1 cellular context compared by ENCODE assay signal in genomic region chr2:174335605-174336402, GRCh38.
A peak's percentile ranks its signal among the peaks of the same experiment; 100 is the strongest.
TF ChIP-seq lines count a peak whose summit lies in the region.

No MANE protein-coding gene starts in this region.

TF ChIP-seq in K562, 482 proteins besides CTCF, POLR2A, EP300 and RAD21 (continued from another document and continues in another):
- peak in 1 of 2 experiments; percentile 74; a peak in 2 of 4 replicates for TF ChIP-seq UBTF (IDR thresholded peaks at IDR 0.05; ENCODE audit: borderline replicate concordance in 1 of 2, low read depth in 2 of 2, low read length in 2 of 2)
- TF ChIP-seq ZNF780A (CRISPR knock-in tag; IDR thresholded peaks at IDR 0.05): no peak
- no peak for TF ChIP-seq CCAR2 (IDR thresholded peaks at IDR 0.05; ENCODE audit: low read depth, low read length)
- 0 out of 2 replicates have a peak, but pooled peaks have one; percentile 74 for TF ChIP-seq FOXK1 (CRISPR knock-in tag; IDR thresholded peaks at IDR 0.05; ENCODE audit: borderline replicate concordance)
- no peak for TF ChIP-seq RBM25 (IDR thresholded peaks at IDR 0.05; ENCODE audit: low read depth, low read length, severe bottlenecking)
- TF ChIP-seq SAFB (IDR thresholded peaks at IDR 0.05; ENCODE audit: borderline replicate concordance, low read depth, low read length): no peak
- no peak for TF ChIP-seq ZNF184 (CRISPR knock-in tag; IDR thresholded peaks at IDR 0.05)
- TF ChIP-seq HDAC6 (IDR thresholded peaks at IDR 0.05; ENCODE audit: low read depth, low read length): no peak
- no peak for TF ChIP-seq NFE2 (IDR thresholded peaks at IDR 0.05; ENCODE audit: low read depth)
- 0 out of 2 replicates have a peak, but pooled peaks have one; percentile 15 for TF ChIP-seq ATF2 (CRISPR knock-in tag; IDR thresholded peaks at IDR 0.05)
- TF ChIP-seq, protein P1, sequence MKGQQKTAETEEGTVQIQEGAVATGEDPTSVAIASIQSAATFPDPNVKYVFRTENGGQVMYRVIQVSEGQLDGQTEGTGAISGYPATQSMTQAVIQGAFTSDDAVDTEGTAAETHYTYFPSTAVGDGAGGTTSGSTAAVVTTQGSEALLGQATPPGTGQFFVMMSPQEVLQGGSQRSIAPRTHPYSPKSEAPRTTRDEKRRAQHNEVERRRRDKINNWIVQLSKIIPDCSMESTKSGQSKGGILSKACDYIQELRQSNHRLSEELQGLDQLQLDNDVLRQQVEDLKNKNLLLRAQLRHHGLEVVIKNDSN (CRISPR knock-in tag; IDR thresholded peaks at IDR 0.05): no peak
- 0 out of 2 replicates have a peak, but pooled peaks have one; percentile 47 for TF ChIP-seq ZBTB7A (IDR thresholded peaks at IDR 0.05; ENCODE audit: borderline replicate concordance, control insufficient read depth, low read depth, low read length)
- no peak for TF ChIP-seq ZNF239 (CRISPR knock-in tag; IDR thresholded peaks at IDR 0.05)
- TF ChIP-seq U2AF2 (optimal IDR thresholded peaks at IDR 0.05; ENCODE audit: low read depth, low read length): no peak
- TF ChIP-seq CSDE1 (IDR thresholded peaks at IDR 0.05): no peak
- TF ChIP-seq ZNF707 (CRISPR knock-in tag; conservative IDR thresholded peaks at IDR 0.05): no peak
- no peak for TF ChIP-seq FOXA3 (CRISPR knock-in tag; conservative IDR thresholded peaks at IDR 0.05 in 1 of 2, IDR thresholded peaks at IDR 0.05 in 1 of 2)
- TF ChIP-seq TAF9B (IDR thresholded peaks at IDR 0.05; ENCODE audit: partially characterized antibody): no peak
- no peak for TF ChIP-seq ZNF165 (CRISPR knock-in tag; IDR thresholded peaks at IDR 0.05; ENCODE audit: borderline replicate concordance)
- TF ChIP-seq, protein P2, sequence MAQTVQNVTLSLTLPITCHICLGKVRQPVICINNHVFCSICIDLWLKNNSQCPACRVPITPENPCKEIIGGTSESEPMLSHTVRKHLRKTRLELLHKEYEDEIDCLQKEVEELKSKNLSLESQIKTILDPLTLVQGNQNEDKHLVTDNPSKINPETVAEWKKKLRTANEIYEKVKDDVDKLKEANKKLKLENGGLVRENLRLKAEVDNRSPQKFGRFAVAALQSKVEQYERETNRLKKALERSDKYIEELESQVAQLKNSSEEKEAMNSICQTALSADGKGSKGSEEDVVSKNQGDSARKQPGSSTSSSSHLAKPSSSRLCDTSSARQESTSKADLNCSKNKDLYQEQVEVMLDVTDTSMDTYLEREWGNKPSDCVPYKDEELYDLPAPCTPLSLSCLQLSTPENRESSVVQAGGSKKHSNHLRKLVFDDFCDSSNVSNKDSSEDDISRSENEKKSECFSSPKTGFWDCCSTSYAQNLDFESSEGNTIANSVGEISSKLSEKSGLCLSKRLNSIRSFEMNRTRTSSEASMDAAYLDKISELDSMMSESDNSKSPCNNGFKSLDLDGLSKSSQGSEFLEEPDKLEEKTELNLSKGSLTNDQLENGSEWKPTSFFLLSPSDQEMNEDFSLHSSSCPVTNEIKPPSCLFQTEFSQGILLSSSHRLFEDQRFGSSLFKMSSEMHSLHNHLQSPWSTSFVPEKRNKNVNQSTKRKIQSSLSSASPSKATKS (CRISPR knock-in tag; IDR thresholded peaks at IDR 0.05): no peak
- TF ChIP-seq ATF1 (CRISPR knock-in tag; IDR thresholded peaks at IDR 0.05): no peak
- no peak for TF ChIP-seq ATF1 (tag; IDR thresholded peaks at IDR 0.05)
- TF ChIP-seq, protein P3, sequence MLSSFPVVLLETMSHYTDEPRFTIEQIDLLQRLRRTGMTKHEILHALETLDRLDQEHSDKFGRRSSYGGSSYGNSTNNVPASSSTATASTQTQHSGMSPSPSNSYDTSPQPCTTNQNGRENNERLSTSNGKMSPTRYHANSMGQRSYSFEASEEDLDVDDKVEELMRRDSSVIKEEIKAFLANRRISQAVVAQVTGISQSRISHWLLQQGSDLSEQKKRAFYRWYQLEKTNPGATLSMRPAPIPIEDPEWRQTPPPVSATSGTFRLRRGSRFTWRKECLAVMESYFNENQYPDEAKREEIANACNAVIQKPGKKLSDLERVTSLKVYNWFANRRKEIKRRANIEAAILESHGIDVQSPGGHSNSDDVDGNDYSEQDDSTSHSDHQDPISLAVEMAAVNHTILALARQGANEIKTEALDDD (IDR thresholded peaks at IDR 0.05): no peak
- TF ChIP-seq MLX (CRISPR knock-in tag; conservative IDR thresholded peaks at IDR 0.05): no peak
- no peak for TF ChIP-seq ERF (CRISPR knock-in tag; IDR thresholded peaks at IDR 0.05)
- no peak for TF ChIP-seq GABPB1 (CRISPR knock-in tag; IDR thresholded peaks at IDR 0.05)
- peak; percentile 22; the same call in 1 of the 2 replicates for TF ChIP-seq SPI1 (IDR thresholded peaks at IDR 0.05; ENCODE audit: borderline replicate concordance, low read depth, low read length)
- no peak for TF ChIP-seq COPS2 (conservative IDR thresholded peaks at IDR 0.05)
- no peak for TF ChIP-seq OTX1 (CRISPR knock-in tag; IDR thresholded peaks at IDR 0.05)
- TF ChIP-seq SUPT5H (IDR thresholded peaks at IDR 0.05): no peak
- no peak for TF ChIP-seq THAP12 (CRISPR knock-in tag; IDR thresholded peaks at IDR 0.05)
- TF ChIP-seq E2F6 (IDR thresholded peaks at IDR 0.05; ENCODE audit: borderline replicate concordance in 1 of 2, extremely low read depth in 1 of 2, insufficient read depth in 1 of 2, insufficient read length in 1 of 2, low read depth in 1 of 2, low read length in 1 of 2, poor library complexity in 1 of 2, severe bottlenecking in 1 of 2): peak; percentile 25 to 74
- TF ChIP-seq ZNF778 (CRISPR knock-in tag; IDR thresholded peaks at IDR 0.05): no peak
- no peak for TF ChIP-seq ZC3H8 (IDR thresholded peaks at IDR 0.05)
- no peak for TF ChIP-seq MAFF (IDR thresholded peaks at IDR 0.05; ENCODE audit: low read length)
- TF ChIP-seq, protein P4, sequence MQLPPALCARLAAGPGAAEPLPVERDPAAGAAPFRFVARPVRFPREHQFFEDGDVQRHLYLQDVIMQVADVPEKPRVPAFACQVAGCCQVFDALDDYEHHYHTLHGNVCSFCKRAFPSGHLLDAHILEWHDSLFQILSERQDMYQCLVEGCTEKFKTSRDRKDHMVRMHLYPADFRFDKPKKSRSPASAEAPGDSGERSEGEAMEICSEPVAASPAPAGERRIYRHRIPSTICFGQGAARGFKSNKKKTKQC (CRISPR knock-in tag; IDR thresholded peaks at IDR 0.05): no peak
- TF ChIP-seq, protein P5, sequence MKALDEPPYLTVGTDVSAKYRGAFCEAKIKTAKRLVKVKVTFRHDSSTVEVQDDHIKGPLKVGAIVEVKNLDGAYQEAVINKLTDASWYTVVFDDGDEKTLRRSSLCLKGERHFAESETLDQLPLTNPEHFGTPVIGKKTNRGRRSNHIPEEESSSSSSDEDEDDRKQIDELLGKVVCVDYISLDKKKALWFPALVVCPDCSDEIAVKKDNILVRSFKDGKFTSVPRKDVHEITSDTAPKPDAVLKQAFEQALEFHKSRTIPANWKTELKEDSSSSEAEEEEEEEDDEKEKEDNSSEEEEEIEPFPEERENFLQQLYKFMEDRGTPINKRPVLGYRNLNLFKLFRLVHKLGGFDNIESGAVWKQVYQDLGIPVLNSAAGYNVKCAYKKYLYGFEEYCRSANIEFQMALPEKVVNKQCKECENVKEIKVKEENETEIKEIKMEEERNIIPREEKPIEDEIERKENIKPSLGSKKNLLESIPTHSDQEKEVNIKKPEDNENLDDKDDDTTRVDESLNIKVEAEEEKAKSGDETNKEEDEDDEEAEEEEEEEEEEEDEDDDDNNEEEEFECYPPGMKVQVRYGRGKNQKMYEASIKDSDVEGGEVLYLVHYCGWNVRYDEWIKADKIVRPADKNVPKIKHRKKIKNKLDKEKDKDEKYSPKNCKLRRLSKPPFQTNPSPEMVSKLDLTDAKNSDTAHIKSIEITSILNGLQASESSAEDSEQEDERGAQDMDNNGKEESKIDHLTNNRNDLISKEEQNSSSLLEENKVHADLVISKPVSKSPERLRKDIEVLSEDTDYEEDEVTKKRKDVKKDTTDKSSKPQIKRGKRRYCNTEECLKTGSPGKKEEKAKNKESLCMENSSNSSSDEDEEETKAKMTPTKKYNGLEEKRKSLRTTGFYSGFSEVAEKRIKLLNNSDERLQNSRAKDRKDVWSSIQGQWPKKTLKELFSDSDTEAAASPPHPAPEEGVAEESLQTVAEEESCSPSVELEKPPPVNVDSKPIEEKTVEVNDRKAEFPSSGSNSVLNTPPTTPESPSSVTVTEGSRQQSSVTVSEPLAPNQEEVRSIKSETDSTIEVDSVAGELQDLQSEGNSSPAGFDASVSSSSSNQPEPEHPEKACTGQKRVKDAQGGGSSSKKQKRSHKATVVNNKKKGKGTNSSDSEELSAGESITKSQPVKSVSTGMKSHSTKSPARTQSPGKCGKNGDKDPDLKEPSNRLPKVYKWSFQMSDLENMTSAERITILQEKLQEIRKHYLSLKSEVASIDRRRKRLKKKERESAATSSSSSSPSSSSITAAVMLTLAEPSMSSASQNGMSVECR (CRISPR knock-in tag; IDR thresholded peaks at IDR 0.05): no peak
- TF ChIP-seq, protein P6, sequence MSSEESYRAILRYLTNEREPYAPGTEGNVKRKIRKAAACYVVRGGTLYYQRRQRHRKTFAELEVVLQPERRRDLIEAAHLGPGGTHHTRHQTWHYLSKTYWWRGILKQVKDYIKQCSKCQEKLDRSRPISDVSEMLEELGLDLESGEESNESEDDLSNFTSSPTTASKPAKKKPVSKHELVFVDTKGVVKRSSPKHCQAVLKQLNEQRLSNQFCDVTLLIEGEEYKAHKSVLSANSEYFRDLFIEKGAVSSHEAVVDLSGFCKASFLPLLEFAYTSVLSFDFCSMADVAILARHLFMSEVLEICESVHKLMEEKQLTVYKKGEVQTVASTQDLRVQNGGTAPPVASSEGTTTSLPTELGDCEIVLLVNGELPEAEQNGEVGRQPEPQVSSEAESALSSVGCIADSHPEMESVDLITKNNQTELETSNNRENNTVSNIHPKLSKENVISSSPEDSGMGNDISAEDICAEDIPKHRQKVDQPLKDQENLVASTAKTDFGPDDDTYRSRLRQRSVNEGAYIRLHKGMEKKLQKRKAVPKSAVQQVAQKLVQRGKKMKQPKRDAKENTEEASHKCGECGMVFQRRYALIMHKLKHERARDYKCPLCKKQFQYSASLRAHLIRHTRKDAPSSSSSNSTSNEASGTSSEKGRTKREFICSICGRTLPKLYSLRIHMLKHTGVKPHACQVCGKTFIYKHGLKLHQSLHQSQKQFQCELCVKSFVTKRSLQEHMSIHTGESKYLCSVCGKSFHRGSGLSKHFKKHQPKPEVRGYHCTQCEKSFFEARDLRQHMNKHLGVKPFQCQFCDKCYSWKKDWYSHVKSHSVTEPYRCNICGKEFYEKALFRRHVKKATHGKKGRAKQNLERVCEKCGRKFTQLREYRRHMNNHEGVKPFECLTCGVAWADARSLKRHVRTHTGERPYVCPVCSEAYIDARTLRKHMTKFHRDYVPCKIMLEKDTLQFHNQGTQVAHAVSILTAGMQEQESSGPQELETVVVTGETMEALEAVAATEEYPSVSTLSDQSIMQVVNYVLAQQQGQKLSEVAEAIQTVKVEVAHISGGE (CRISPR knock-in tag; IDR thresholded peaks at IDR 0.05): no peak
- TF ChIP-seq GABPA (tag; conservative IDR thresholded peaks at IDR 0.05; ENCODE audit: low read depth): no peak
